In the genomic region with DNA sequence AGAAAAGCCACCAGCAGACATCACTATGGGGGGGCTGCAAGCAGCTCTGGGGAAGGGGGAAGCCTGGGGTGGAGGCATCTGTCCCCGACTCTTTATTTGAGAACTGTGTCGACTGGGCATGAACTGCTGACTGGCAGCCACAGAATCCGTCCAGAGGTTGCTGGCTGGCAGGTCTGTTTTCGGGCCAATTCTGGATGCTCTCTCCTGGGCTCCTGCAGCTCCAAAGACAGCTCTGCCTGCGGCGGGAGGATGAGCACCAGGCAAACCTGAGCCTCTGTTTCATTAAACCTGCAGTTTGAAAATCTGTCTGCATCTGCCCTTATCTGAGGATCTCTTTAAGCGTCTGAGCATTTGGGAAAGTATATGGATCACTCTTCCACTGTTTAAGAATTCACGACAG, we compare ENCODE assay signal across 20 cellular contexts.
"Had no signal": no experiment of that assay in that cellular context is flagged by ENCODE, and none has a peak within 500 bp of the region (broad histone marks: within the 10 kb centered on the region; RNA-seq: fewer than 3 reads in every experiment).

No MANE protein-coding gene starts in this region.

- H3K9me3 ChIP-seq: SK-N-SH had no signal

- ATAC-seq: Panc1, PC-3 had no signal

- DNase-seq: KBM-7, NCI-H1092, NCI-H1105 treated with DMSO at 0.1 percent for 48 hours, NCI-H1417 treated with DMSO at 0.1 percent for 48 hours, NCI-H146, NCI-H1694 treated with DMSO at 0.1 percent for 48 hours, NCI-H2029, NCI-H2081 treated with DMSO at 0.1 percent for 48 hours, NCI-H2171, NCI-H226, NCI-H446, NCI-H510A, NCI-H524 treated with DMSO at 0.1 percent for 48 hours, NCI-H69, NCI-H774, PC-3, SHP77, SK-N-SH had no signal

- H3K27ac ChIP-seq: RWPE1 had no signal
